8 cellular contexts compared by ENCODE assay signal in the genomic region with DNA sequence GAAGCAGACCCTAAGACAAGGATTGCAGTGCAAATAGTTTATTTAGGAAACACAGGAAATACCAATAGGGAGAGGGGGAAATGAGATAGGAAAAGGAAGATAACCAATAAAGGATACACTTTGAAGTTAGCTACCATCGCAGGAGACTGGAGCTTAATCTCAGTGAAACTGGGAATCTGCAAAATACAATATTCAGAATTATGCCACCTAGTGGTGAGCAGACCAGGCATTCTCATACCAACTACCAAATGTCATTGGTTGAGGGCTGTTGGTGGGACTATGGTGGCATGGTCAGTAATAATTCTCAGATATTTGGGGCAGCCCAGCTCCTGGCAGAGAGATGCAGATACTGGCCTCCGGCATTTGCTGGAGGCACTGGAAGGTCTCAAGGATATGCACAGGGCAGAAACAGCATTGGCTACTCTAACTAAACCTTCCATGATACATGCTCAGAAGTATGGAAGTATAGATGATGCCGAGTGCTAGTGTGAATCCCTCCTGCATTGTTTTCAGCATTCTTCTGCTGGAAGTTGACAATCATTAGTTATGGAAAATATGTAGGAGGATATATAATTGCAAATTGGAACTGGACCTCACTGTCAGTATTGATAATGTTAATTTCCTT. TPM values are rescaled to one million over a fixed set of nuclear protein-coding genes. Genes with fewer than 3 reads are reported as not detected.
DNase-seq lines count a peak whose midpoint lies in the region; ATAC-seq and TF ChIP-seq lines count a peak whose summit lies in the region.

No MANE protein-coding gene starts in this region.

- H3K27ac ChIP-seq in cardiac muscle cell = no peak overlapping the region

- ATAC-seq in left lobe of liver (peak; percentile 94), GM21423 (IDR thresholded peaks at IDR 0.05; ENCODE audit: unreplicated experiment) (no peak)

- intact Hi-C loops in cardiac septum (cut with DNase I) = no loop called here

- no peaks in the 10 kb centered on the region for H3K36me3 ChIP-seq in cardiac muscle cell

- H3K9me3 ChIP-seq in cardiac muscle cell (ENCODE audit: low read depth) = no peaks in the 10 kb centered on the region

- no peaks in the 10 kb centered on the region for H3K27me3 ChIP-seq in cardiac muscle cell

- H3K4me3 ChIP-seq in cardiac muscle cell = no peak overlapping the region

- peak; percentile 33 to 55 for DNase-seq in cardiac muscle cell (ENCODE audit: low read depth in 1 of 2, low spot score in 1 of 2)
- DNase-seq in cardiac septum (ENCODE audit: low spot score) = no peak
- peak; percentile 10 for DNase-seq in M059J (ENCODE audit: low read depth)
- peak; percentile 27 for DNase-seq in astrocyte of the hippocampus (ENCODE audit: low read depth, low spot score)
- DNase-seq in left lobe of liver (ENCODE audit: low spot score) = no peak
- no peak for DNase-seq in NCI-H128 (lab: John Stamatoyannopoulos, UW; ENCODE audit: unreplicated experiment)
- DNase-seq in G401 (ENCODE audit: low spot score) = no peak

- no peaks in the 10 kb centered on the region for H3K4me1 ChIP-seq in cardiac muscle cell (ENCODE audit: low read depth)

- in situ Hi-C loops in G401 (cut with HindIII; ENCODE audit: low sequenced_read_pairs) = no loop called here

- TF ChIP-seq CTCF in cardiac muscle cell (IDR thresholded peaks at IDR 0.05; ENCODE audit: low read depth, low read length) = peak; percentile 75

RNA-seq across cellular contexts. Expression of gene ZFP69B, which starts 11.8 kb away (rescaled TPM):
- total RNA-seq in cardiac muscle cell (2.3 and 2.7 TPM in 2 replicates), cardiac septum (1.3 TPM), left lobe of liver (0.55 TPM)
- 3.2 and 3.7 TPM in 2 replicates for polyA plus RNA-seq in cardiac muscle cell
- 2.2 and 2.5 TPM in 2 replicates for total RNA-seq in M059J (2014; rRNA removed; shearing (Covaris generic))
- total RNA-seq in G401 (2014; rRNA removed; shearing (Covaris generic)) = 2.8 and 3.0 TPM in 2 replicates

RNA-seq across cellular contexts. Expression of gene ZFP69, which starts 38.6 kb away (rescaled TPM):
- total RNA-seq in cardiac muscle cell (2.9 and 4.9 TPM in 2 replicates), cardiac septum (2.6 TPM), left lobe of liver (1.1 TPM)
- 3.2 and 7.2 TPM in 2 replicates for polyA plus RNA-seq in cardiac muscle cell
- total RNA-seq in M059J (2014; rRNA removed; shearing (Covaris generic)) = 3.6 and 4.4 TPM in 2 replicates
- not detected in 2 replicates for total RNA-seq in G401 (2014; rRNA removed; shearing (Covaris generic))

Comparison
In these comparisons a context has a peak if more than half of its experiments do, and no peak if none do; other contexts are left out.
1. DNase-seq: peak in cardiac muscle cell (2 of 2), M059J (single experiment) and astrocyte of the hippocampus (single experiment); none in cardiac septum (single experiment), left lobe of liver (single experiment), NCI-H128 (single experiment) and G401 (single experiment).